In the genomic region with DNA sequence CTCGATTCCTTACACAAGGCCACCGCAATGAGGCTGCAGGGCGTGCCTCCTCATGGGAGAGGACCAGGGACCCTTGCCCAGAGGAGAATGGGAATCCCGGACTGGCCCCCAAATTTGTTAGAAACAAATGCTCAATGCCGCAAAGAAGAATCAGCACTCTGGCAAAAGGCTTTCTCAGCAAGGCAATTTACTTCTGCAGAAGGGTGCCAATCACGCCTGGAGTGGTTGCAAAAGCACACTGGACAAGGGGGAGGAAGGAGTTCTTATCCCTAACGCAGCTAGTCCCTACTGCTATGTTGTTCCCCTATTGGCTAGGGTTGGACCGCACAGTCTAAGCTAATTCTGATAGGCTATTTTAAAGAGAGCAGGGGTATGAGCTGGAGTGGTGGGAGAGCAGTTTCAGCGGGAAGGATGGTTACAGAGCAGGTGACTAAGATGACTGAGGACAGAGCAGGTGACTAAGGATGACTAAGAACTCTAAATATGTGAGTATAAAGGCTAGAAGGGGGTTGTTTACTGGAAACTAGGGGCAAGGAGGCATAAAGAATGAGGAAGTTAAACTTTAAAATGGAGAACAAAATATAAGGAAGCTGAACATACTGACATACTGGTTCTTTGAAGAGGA, we compare ENCODE assay signal across 12 cellular contexts. TPM values are rescaled to one million over a fixed set of nuclear protein-coding genes. Genes with fewer than 3 reads are reported as not detected.
DNase-seq lines count a peak whose midpoint lies in the region; ATAC-seq, FAIRE-seq and TF ChIP-seq lines count a peak whose summit lies in the region.
"Had no signal": no experiment of that assay in that cellular context is flagged by ENCODE, and none has a peak within 500 bp of the region (broad histone marks: within the 10 kb centered on the region; RNA-seq: fewer than 3 reads in every experiment).

No MANE protein-coding gene starts in this region.

- H3K4me1 ChIP-seq in OCI-LY3 (ENCODE audit: low read length) (no peaks in the 10 kb centered on the region; the same call in 1 of the 2 replicates), K562 (replicated peaks in 1 of 2; ENCODE audit: control insufficient read depth in 2 of 2, insufficient read depth in 2 of 2, low read length in 2 of 2) (peaks cover 0 to 4% of the 10 kb centered on the region in 2 experiments; a peak in 1 of 5 replicates), neutrophil (ENCODE audit: control insufficient read depth in 1 of 2, insufficient read depth in 1 of 2, low read depth in 1 of 2, low read length in 1 of 2) (peaks cover 5 to 8% of the 10 kb centered on the region in 2 experiments)
- H3K4me1 ChIP-seq: body of pancreas, Caco-2, left lung, suprapubic skin had no signal

- H3K27ac ChIP-seq in OCI-LY3 (ENCODE audit: low read length) (peak overlapping the region; percentile 74), K562 (ENCODE audit: extremely low read depth, low read depth, low read length) (no peak overlapping the region), neutrophil (peak overlapping the region; percentile 92)
- H3K27ac ChIP-seq: body of pancreas, suprapubic skin had no signal

- BruUV-seq in K562 (replicated peaks; lab: Mats Ljungman, UMichigan), result no TSS peak

- H3K4me2 ChIP-seq in OCI-LY3 (ENCODE audit: low read length), result no peak overlapping the region
- H3K4me2 ChIP-seq in K562 (ENCODE audit: insufficient read depth, low read length), result no peak overlapping the region

- TF ChIP-seq EP300 in K562 (IDR thresholded peaks at IDR 0.05; ENCODE audit: low read length), result no peak

- intact Hi-C loops in K562 (cut with micrococcal nuclease), result no loop called here

- no peak for FAIRE-seq in K562 (lab: Jason Lieb, UNC)

- TF ChIP-seq RAD21 in K562 (CRISPR knock-in tag; conservative IDR thresholded peaks at IDR 0.05 in 1 of 2, IDR thresholded peaks at IDR 0.05 in 1 of 2), result no peak

- H3K79me2 ChIP-seq in OCI-LY3 (ENCODE audit: low read length), result peaks cover 27% of the 10 kb centered on the region
- H3K79me2 ChIP-seq in K562 (ENCODE audit: control insufficient read depth, insufficient read depth, low read length), result 0 out of 3 replicates have a peak, but pooled peaks cover 3% of the 10 kb centered on the region

- CTCF ChIA-PET in K562 (lab: Yijun Ruan, JAX; ENCODE audit: low intra/inter-chr PET ratio), result no interaction called here

- POLR2A ChIA-PET in K562 (lab: Yijun Ruan, JAX), result interaction anchor here (0.9 kb wide), 1 partner anchor 48 kb away, joined by 3 read pairs; no protein-coding TSS in a partner anchor

- H3K4me3 ChIP-seq in OCI-LY3 (ENCODE audit: low read length) (no peak overlapping the region), K562 (no peak overlapping the region), neutrophil (ENCODE audit: low read depth in 1 of 2, low read length in 1 of 2) (peak overlapping the region in 1 of 2 experiments; percentile 13)
- H3K4me3 ChIP-seq: body of pancreas, left lung, suprapubic skin had no signal

- H3K9ac ChIP-seq in OCI-LY3 (ENCODE audit: low read length), result no peak overlapping the region
- H3K9ac ChIP-seq in K562 (ENCODE audit: insufficient read depth in 1 of 2, low read depth in 2 of 2, low read length in 2 of 2), result no peak overlapping the region

- in situ Hi-C loops in K562 (cut with MboI), result no loop called here

- no peak for TF ChIP-seq CTCF in OCI-LY3 (IDR thresholded peaks at IDR 0.05; ENCODE audit: low read depth, low read length)
- TF ChIP-seq CTCF in K562 (IDR thresholded peaks at IDR 0.05 in 2 of 3, conservative IDR thresholded peaks at IDR 0.05 in 1 of 3; ENCODE audit: insufficient read depth in 2 of 3, low read depth in 1 of 3, low read length in 3 of 3), result no peak
- no peak for TF ChIP-seq CTCF in neutrophil (IDR thresholded peaks at IDR 0.05)

- H3K27me3 ChIP-seq in OCI-LY3 (ENCODE audit: low read depth, low read length), result no peaks in the 10 kb centered on the region
- no peaks in the 10 kb centered on the region for H3K27me3 ChIP-seq in K562 (ENCODE audit: control insufficient read depth in 2 of 2, insufficient read depth in 2 of 2, low read length in 2 of 2)
- no peaks in the 10 kb centered on the region for H3K27me3 ChIP-seq in neutrophil
- H3K27me3 ChIP-seq: body of pancreas, left lung, suprapubic skin had no signal

- H3K9me1 ChIP-seq in K562 (ENCODE audit: control insufficient read depth, insufficient read depth, low read length), result no peaks in the 10 kb centered on the region

- H3K9me3 ChIP-seq in OCI-LY3 (ENCODE audit: insufficient read depth, low read length), result peaks cover 43% of the 10 kb centered on the region
- H3K9me3 ChIP-seq in K562 (replicated peaks; ENCODE audit: control insufficient read depth, insufficient read depth, low read depth, low read length), result peaks cover 13% of the 10 kb centered on the region
- H3K9me3 ChIP-seq in neutrophil, result peaks cover 11% of the 10 kb centered on the region

- no peak for ATAC-seq in K562
- ATAC-seq: body of pancreas, left lung had no signal

- WGBS in K562 (ENCODE audit: insufficient coverage, low coverage, missing lambda C conversion rate), result 92% methylated on average over 9 of the region's 9 CpGs

- H4K20me1 ChIP-seq in OCI-LY3 (ENCODE audit: insufficient read depth, low read length) (no peaks in the 10 kb centered on the region), K562 (replicated peaks; ENCODE audit: control insufficient read depth, insufficient read depth, low read length) (no peaks in the 10 kb centered on the region)

- H2AFZ ChIP-seq in OCI-LY3 (ENCODE audit: low read depth, low read length) (no peak overlapping the region), K562 (ENCODE audit: low read depth, low read length) (no peak overlapping the region)

- no peak for TF ChIP-seq POLR2A in K562 (conservative IDR thresholded peaks at IDR 0.05)

- DNase-seq in HT1080 (ENCODE audit: low read depth) (peak; percentile 70), K562 (ENCODE audit: extremely low read depth in 1 of 4, low spot score in 3 of 4) (no peak), dedifferentiated amniotic fluid mesenchymal stem cell (ENCODE audit: extremely low spot score) (no peak), SW480 (ENCODE audit: low spot score) (no peak)
- no peak for DNase-seq in activated naive CD4-positive, alpha-beta T cell treated with Interleukin-2 at 50 U/mL for 16 hours
- DNase-seq: body of pancreas; Caco-2; effector memory CD4-positive, alpha-beta T cell; left lung had no signal

- H3K36me3 ChIP-seq in OCI-LY3 (replicated peaks; ENCODE audit: low read depth, low read length) (peaks cover 89% of the 10 kb centered on the region), K562 (ENCODE audit: control insufficient read depth, insufficient read depth, low read length) (peaks cover 11% of the 10 kb centered on the region; the same call in 1 of the 3 replicates), neutrophil (no peaks in the 10 kb centered on the region)

RNA-seq across cellular contexts. Expression of a gene that starts 48.5 kb away (rescaled TPM):
- total RNA-seq in HT1080 (2014; rRNA removed; shearing (Covaris generic)), result 25.9 and 29.8 TPM in 2 replicates
- polyA plus RNA-seq in HT1080 (2015; cell fraction: cytosol; rRNA removed), result 27.5 and 35.9 TPM in 2 replicates
- polyA plus RNA-seq in HT1080 (2015; cell fraction: nucleus; rRNA removed), result 115 and 132 TPM in 2 replicates
- 69.2 and 180 TPM in 2 replicates for total RNA-seq in K562 (2011; cell fraction: chromatin; rRNA removed; ENCODE audit: low replicate concordance)
- 46.4 and 51.1 TPM in 2 replicates for total RNA-seq in K562 (2011; cell fraction: nucleolus; rRNA removed)
- 106 and 153 TPM in 2 replicates for total RNA-seq in K562 (2011; cell fraction: nucleoplasm; rRNA removed)
- total RNA-seq in K562 (2014; rRNA removed) (21.2 and 21.3 TPM in 2 replicates), K562 (2014; rRNA removed; fragmentation: Illumina TruSeq; extraction: Trizol) (40.0 and 51.1 TPM in 2 replicates), K562 (2015; rRNA removed; fragmentation: Illumina TruSeq; extraction: Trizol) (34.3 and 40.2 TPM in 2 replicates), K562 (2021) (27.8 and 30.0 TPM in 2 replicates)
- polyA plus RNA-seq in K562 (2011; rRNA removed) (43.5 and 46.0 TPM in 2 replicates), K562 (2014; fragmentation: Illumina TruSeq; extraction: Trizol) (18.2 and 22.3 TPM in 2 replicates), K562 (2014; fragmentation: Nextera tagmentation; extraction: Ambion mirVana) (10 to 100 TPM in 1 of 2 experiments, 1 to 10 TPM in 1; 6.6 to 10.6 TPM), K562 (2014; rRNA removed) (24.0 and 27.7 TPM in 2 replicates)
- 2.4 and 9.7 TPM in 2 replicates for polyA plus RNA-seq in K562 (2011; cell fraction: cytosol; rRNA removed)
- polyA plus RNA-seq in K562 (2011; cell fraction: nucleus; rRNA removed), result 29.0 and 47.9 TPM in 2 replicates
- 12.5 and 26.7 TPM in 2 replicates for polyA plus RNA-seq in K562 (2012)
- 30.7 and 37.2 TPM in 2 replicates for polyA minus RNA-seq in K562 (2011; rRNA and poly(A)+ RNA removed)
- polyA minus RNA-seq in K562 (2011; cell fraction: cytosol; rRNA and poly(A)+ RNA removed), result 12.6 and 13.0 TPM in 2 replicates
- polyA minus RNA-seq in K562 (2011; cell fraction: nucleus; rRNA and poly(A)+ RNA removed), result 33.9 and 60.8 TPM in 2 replicates

RNA-seq across cellular contexts. Expression of a gene that starts 59.6 kb away (rescaled TPM):
- total RNA-seq in HT1080 (2014; rRNA removed; shearing (Covaris generic)), result 2.9 and 3.0 TPM in 2 replicates
- 2.0 and 2.2 TPM in 2 replicates for polyA plus RNA-seq in HT1080 (2015; cell fraction: cytosol; rRNA removed)
- 4.2 and 5.2 TPM in 2 replicates for polyA plus RNA-seq in HT1080 (2015; cell fraction: nucleus; rRNA removed)
- total RNA-seq in K562 (2011; cell fraction: chromatin; rRNA removed; ENCODE audit: low replicate concordance), result 6.3 and 11.2 TPM in 2 replicates
- total RNA-seq in K562 (2011; cell fraction: nucleolus; rRNA removed), result 6.7 and 7.0 TPM in 2 replicates
- total RNA-seq in K562 (2011; cell fraction: nucleoplasm; rRNA removed), result 6.9 and 8.6 TPM in 2 replicates
- total RNA-seq in K562 (2014; rRNA removed) (2.2 TPM in 2 replicates), K562 (2014; rRNA removed; fragmentation: Illumina TruSeq; extraction: Trizol) (3.0 and 3.1 TPM in 2 replicates), K562 (2015; rRNA removed; fragmentation: Illumina TruSeq; extraction: Trizol) (2.9 and 3.3 TPM in 2 replicates), K562 (2021) (2.1 and 2.2 TPM in 2 replicates)
- polyA plus RNA-seq in K562 (2011; rRNA removed) (4.3 and 4.9 TPM in 2 replicates), K562 (2014; fragmentation: Illumina TruSeq; extraction: Trizol) (3.0 and 3.4 TPM in 2 replicates), K562 (2014; fragmentation: Nextera tagmentation; extraction: Ambion mirVana) (1 to 10 TPM; 2.3 to 2.5 TPM), K562 (2014; rRNA removed) (2.7 and 3.2 TPM in 2 replicates)
- polyA plus RNA-seq in K562 (2011; cell fraction: cytosol; rRNA removed), result 1.7 and 2.4 TPM in 2 replicates
- 3.4 and 3.7 TPM in 2 replicates for polyA plus RNA-seq in K562 (2011; cell fraction: nucleus; rRNA removed)
- polyA plus RNA-seq in K562 (2012), result 1.5 and 1.6 TPM in 2 replicates
- polyA minus RNA-seq in K562 (2011; rRNA and poly(A)+ RNA removed), result 6.2 and 6.4 TPM in 2 replicates
- 1.1 and 1.5 TPM in 2 replicates for polyA minus RNA-seq in K562 (2011; cell fraction: cytosol; rRNA and poly(A)+ RNA removed)
- polyA minus RNA-seq in K562 (2011; cell fraction: nucleus; rRNA and poly(A)+ RNA removed), result 4.7 and 8.2 TPM in 2 replicates

RNA-seq across cellular contexts. Expression of a gene that starts 59.8 kb away (rescaled TPM):
- 33.5 and 46.5 TPM in 2 replicates for total RNA-seq in HT1080 (2014; rRNA removed; shearing (Covaris generic))
- polyA plus RNA-seq in HT1080 (2015; cell fraction: cytosol; rRNA removed), result 88.9 and 89.5 TPM in 2 replicates
- 48.2 and 52.6 TPM in 2 replicates for polyA plus RNA-seq in HT1080 (2015; cell fraction: nucleus; rRNA removed)
- 38.1 and 57.5 TPM in 2 replicates for total RNA-seq in K562 (2011; cell fraction: chromatin; rRNA removed; ENCODE audit: low replicate concordance)
- 52.8 and 58.4 TPM in 2 replicates for total RNA-seq in K562 (2011; cell fraction: nucleolus; rRNA removed)
- total RNA-seq in K562 (2011; cell fraction: nucleoplasm; rRNA removed), result 81.1 and 92.0 TPM in 2 replicates
- total RNA-seq in K562 (2014; rRNA removed), result 33.5 and 34.1 TPM in 2 replicates
- 43.2 and 50.4 TPM in 2 replicates for total RNA-seq in K562 (2014; rRNA removed; fragmentation: Illumina TruSeq; extraction: Trizol)
- total RNA-seq in K562 (2015; rRNA removed; fragmentation: Illumina TruSeq; extraction: Trizol), result 44.8 and 49.7 TPM in 2 replicates
- 56.4 and 63.7 TPM in 2 replicates for total RNA-seq in K562 (2021)
- 64.2 and 80.2 TPM in 2 replicates for polyA plus RNA-seq in K562 (2011; rRNA removed)
- 25.4 and 37.1 TPM in 2 replicates for polyA plus RNA-seq in K562 (2011; cell fraction: cytosol; rRNA removed)
- polyA plus RNA-seq in K562 (2011; cell fraction: nucleus; rRNA removed), result 16.3 and 20.6 TPM in 2 replicates
- 63.4 and 94.4 TPM in 2 replicates for polyA plus RNA-seq in K562 (2012)
- polyA plus RNA-seq in K562 (2014; fragmentation: Illumina TruSeq; extraction: Trizol), result 92.8 and 102 TPM in 2 replicates
- polyA plus RNA-seq in K562 (2014; fragmentation: Nextera tagmentation; extraction: Ambion mirVana), result 10 to 100 TPM; 25.8 to 48.3 TPM
- polyA plus RNA-seq in K562 (2014; rRNA removed), result 64.3 and 73.1 TPM in 2 replicates
- polyA minus RNA-seq in K562 (2011; rRNA and poly(A)+ RNA removed), result 41.2 and 49.2 TPM in 2 replicates
- polyA minus RNA-seq in K562 (2011; cell fraction: cytosol; rRNA and poly(A)+ RNA removed), result 12.5 and 15.9 TPM in 2 replicates
- 3.8 and 11.6 TPM in 2 replicates for polyA minus RNA-seq in K562 (2011; cell fraction: nucleus; rRNA and poly(A)+ RNA removed)
